ENCODE assay signal across 35 cellular contexts in genomic region chr10:132827861-132828539, GRCh38. TPM values are rescaled to one million over a fixed set of nuclear protein-coding genes. Genes with fewer than 3 reads are reported as not detected.
"Had no signal": no experiment of that assay in that cellular context is flagged by ENCODE, and none has a peak within 500 bp of the region (broad histone marks: within the 10 kb centered on the region; RNA-seq: fewer than 3 reads in every experiment).

No MANE protein-coding gene starts in this region.

- H3K4me1 ChIP-seq: adrenal gland, gastrocnemius medialis, lower lobe of right lung, pancreas, psoas muscle, sigmoid colon, suprapubic skin, tibial artery had no signal

- FAIRE-seq: astrocyte, keratinocyte, pancreas, small intestine had no signal

- H3K4me1 Mint-ChIP-seq: activated B cell treated with CpG ODN at 0.5 μM for 24 hours; activated CD4-positive, alpha-beta T cell treated with anti-CD3 and anti-CD28 coated beads for 36 hours; activated CD8-positive, alpha-beta memory T cell treated with anti-CD3 and anti-CD28 coated beads, Interleukin-2, amount 10 ng/mL, durations not matched to agents 7 days and 5 days; nephron had no signal

- H2AFZ ChIP-seq: hepatocyte had no signal

- H3K27ac ChIP-seq: adrenal gland, brain microvascular endothelial cell, gastrocnemius medialis, hepatocyte, lower lobe of right lung, neutrophil, pancreas, psoas muscle, sigmoid colon, suprapubic skin, tibial artery had no signal

- DNase-seq: activated B cell treated with CpG ODN at 0.5 μM for 24 hours; activated CD4-positive, alpha-beta T cell treated with anti-CD3 and anti-CD28 coated beads for 36 hours; activated CD8-positive, alpha-beta T cell treated with anti-CD3 and anti-CD28 coated beads, Interleukin-2, amount 10 ng/mL, durations not matched to agents 7 days and 5 days; activated gamma-delta T cell; activated naive CD4-positive, alpha-beta T cell treated with anti-CD3 and anti-CD28 coated beads, Interleukin-2, amount 50 U/mL, for 16 hours; adrenal gland; brain microvascular endothelial cell; caudate nucleus; cortex of kidney; effector memory CD8-positive, alpha-beta T cell; erythroblast; gastrocnemius medialis; lower lobe of right lung; mesenchymal stem cell; small intestine; stimulated activated CD4-positive, alpha-beta T cell treated with anti-CD3 and anti-CD28 coated beads, Interleukin-1b, Interleukin-23, amount 100 ng/mL, for 48 hours; stimulated activated CD4-positive, alpha-beta T cell treated with anti-CD3 and anti-CD28 coated beads, Interleukin-4, amount 100 ng/mL, for 4 hours; stimulated activated CD8-positive, alpha-beta memory T cell treated with anti-CD3 and anti-CD28 coated beads, Interleukin-4, amount 100 ng/mL, for 48 hours; stimulated activated naive CD4-positive, alpha-beta T cell; T-helper 1 cell had no signal

- ATAC-seq: activated CD4-positive, alpha-beta T cell treated with anti-CD3 and anti-CD28 coated beads for 36 hours; activated CD8-positive, alpha-beta memory T cell treated with anti-CD3 and anti-CD28 coated beads, Interleukin-2, amount 10 ng/mL, durations not matched to agents 7 days and 5 days; activated CD8-positive, alpha-beta T cell treated with anti-CD3 and anti-CD28 coated beads, Interleukin-2, amount 10 ng/mL, durations not matched to agents 7 days and 5 days; effector memory CD8-positive, alpha-beta T cell; gastrocnemius medialis; lower lobe of right lung; pancreas; psoas muscle had no signal

- H3K4me3 Mint-ChIP-seq: activated B cell treated with CpG ODN at 0.5 μM for 24 hours; activated CD4-positive, alpha-beta T cell treated with anti-CD3 and anti-CD28 coated beads for 36 hours; activated CD8-positive, alpha-beta memory T cell treated with anti-CD3 and anti-CD28 coated beads, Interleukin-2, amount 10 ng/mL, durations not matched to agents 7 days and 5 days; activated CD8-positive, alpha-beta T cell treated with anti-CD3 and anti-CD28 coated beads, Interleukin-2, amount 10 ng/mL, durations not matched to agents 7 days and 5 days; effector memory CD8-positive, alpha-beta T cell; nephron; T-helper 2 cell treated with Interferon-gamma antibody and Interleukin-4, amounts not matched to agents 5 μg/mL and 100 μg/mL, for 36 hours had no signal

- H3K4me2 ChIP-seq: hepatocyte had no signal

- H3K27me3 ChIP-seq: adrenal gland, gastrocnemius medialis had no signal

- H3K4me3 ChIP-seq: adrenal gland, gastrocnemius medialis, hepatocyte, lower lobe of right lung, pancreas, psoas muscle, sigmoid colon, suprapubic skin, tibial artery had no signal

- H3K27ac Mint-ChIP-seq: activated B cell treated with CpG ODN at 0.5 μM for 24 hours; activated CD4-positive, alpha-beta T cell treated with anti-CD3 and anti-CD28 coated beads for 36 hours; activated CD8-positive, alpha-beta memory T cell treated with anti-CD3 and anti-CD28 coated beads, Interleukin-2, amount 10 ng/mL, durations not matched to agents 7 days and 5 days; activated CD8-positive, alpha-beta T cell treated with anti-CD3 and anti-CD28 coated beads, Interleukin-2, amount 10 ng/mL, durations not matched to agents 7 days and 5 days; effector memory CD8-positive, alpha-beta T cell; nephron; T-helper 2 cell treated with Interferon-gamma antibody and Interleukin-4, amounts not matched to agents 5 μg/mL and 100 μg/mL, for 36 hours had no signal

- H3K79me2 ChIP-seq: hepatocyte had no signal

- H3K9me3 ChIP-seq: adrenal gland, gastrocnemius medialis, lower lobe of right lung, neutrophil, pancreas, psoas muscle, sigmoid colon, suprapubic skin, tibial artery had no signal

- H3K36me3 ChIP-seq: adrenal gland, brain microvascular endothelial cell, lower lobe of right lung, neutrophil, pancreas, sigmoid colon, suprapubic skin, tibial artery had no signal

- H3K9me3 Mint-ChIP-seq: activated B cell treated with CpG ODN at 0.5 μM for 24 hours; effector memory CD8-positive, alpha-beta T cell had no signal

RNA-seq across cellular contexts. Expression of gene NKX6-2, which starts 42.1 kb away (rescaled TPM):
- total RNA-seq: activated B cell treated with CpG ODN at 0.5 μM for 24 hours; activated CD4-positive, alpha-beta T cell treated with anti-CD3 and anti-CD28 coated beads for 36 hours; activated CD8-positive, alpha-beta memory T cell treated with anti-CD3 and anti-CD28 coated beads, Interleukin-2, amount 10 ng/mL, durations not matched to agents 7 days and 5 days; activated CD8-positive, alpha-beta T cell treated with anti-CD3 and anti-CD28 coated beads, Interleukin-2, amount 10 ng/mL, durations not matched to agents 7 days and 5 days; adrenal gland; astrocyte; chondrocyte; lower lobe of right lung; mononuclear cell; psoas muscle; sigmoid colon; suprapubic skin; urinary bladder had no signal
- polyA plus RNA-seq: keratinocyte, psoas muscle had no signal
